Comparison of ENCODE assay signal across 8 cellular contexts in the genomic region with DNA sequence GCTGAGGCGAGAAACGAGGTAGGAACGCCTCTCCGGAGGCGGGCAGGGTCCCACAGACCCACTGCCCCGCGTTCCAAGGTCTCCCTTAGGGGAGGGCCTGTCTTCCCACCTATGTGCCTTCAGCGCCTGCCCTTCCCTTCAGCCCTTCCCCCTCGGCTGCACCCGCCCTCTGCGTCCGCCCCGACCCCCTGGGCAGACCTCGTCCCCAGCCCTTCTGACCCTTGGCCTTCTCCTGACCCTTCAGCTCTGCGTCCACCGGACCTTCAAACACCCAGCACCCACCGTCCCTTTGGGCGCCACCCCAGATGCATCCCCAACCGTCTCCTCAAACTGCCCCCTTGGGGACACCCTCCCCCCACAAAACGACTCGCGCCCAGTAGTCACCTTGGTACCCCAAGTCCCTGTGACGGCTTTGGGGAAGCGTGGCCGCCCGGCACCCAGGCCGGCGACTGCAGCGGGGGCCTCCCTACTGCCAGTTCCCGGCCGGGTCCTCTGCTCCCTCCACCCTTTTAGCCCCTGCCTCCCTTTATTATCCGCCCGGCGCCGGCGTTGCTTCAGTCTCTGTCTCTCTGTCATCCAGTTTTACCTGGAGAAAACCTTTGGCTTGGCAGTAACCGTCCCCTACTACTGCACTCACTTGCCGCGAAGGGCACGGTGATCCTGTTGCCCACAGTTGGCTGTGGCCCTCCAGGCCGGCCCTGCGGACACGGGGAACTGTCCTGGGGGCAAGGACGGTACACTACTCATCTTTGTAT. TPM values are rescaled to one million over a fixed set of nuclear protein-coding genes. Genes with fewer than 3 reads are reported as not detected.
DNase-seq lines count a peak whose midpoint lies in the region; ATAC-seq and TF ChIP-seq lines count a peak whose summit lies in the region.

No MANE protein-coding gene starts in this region.

- H3K4me3 Mint-ChIP-seq in HFFc6 = peak overlapping the region; percentile 95

- H3K27ac Mint-ChIP-seq in HFFc6 = peak overlapping the region; percentile 93

- no peaks in the 10 kb centered on the region for H3K4me1 ChIP-seq in BE2C
- H3K4me1 ChIP-seq in adipocyte (ENCODE audit: control insufficient read depth, insufficient read depth, low read length) = peaks cover 43% of the 10 kb centered on the region
- H3K4me1 ChIP-seq in right cardiac atrium (ENCODE audit: control insufficient read depth, insufficient read depth, low read length) = peaks cover 10% of the 10 kb centered on the region

- TF ChIP-seq CTCF in BE2C (IDR thresholded peaks at IDR 0.05; ENCODE audit: low read depth, low read length) = no peak; the same call in 1 of the 2 replicates
- no peak for TF ChIP-seq CTCF in HFFc6 (IDR thresholded peaks at IDR 0.05)

- H3K27me3 ChIP-seq in BE2C (no peaks in the 10 kb centered on the region), adipocyte (replicated peaks; ENCODE audit: control insufficient read depth, insufficient read depth, low read length) (no peaks in the 10 kb centered on the region), right cardiac atrium (ENCODE audit: control insufficient read depth, insufficient read depth) (no peaks in the 10 kb centered on the region)

- no peaks in the 10 kb centered on the region for H3K36me3 ChIP-seq in BE2C
- H3K36me3 ChIP-seq in adipocyte (ENCODE audit: control insufficient read depth, insufficient read depth, low read length, severe bottlenecking) = no peaks in the 10 kb centered on the region

- H3K27me3 Mint-ChIP-seq in HFFc6 (ENCODE audit: insufficient read depth) = peaks cover 3% of the 10 kb centered on the region; the same call in 1 of the 2 replicates

- H3K4me3 ChIP-seq in BE2C (ENCODE audit: low read depth, low read length) (peak overlapping the region; percentile 63), adipocyte (ENCODE audit: low read length) (peak overlapping the region; percentile 97), right cardiac atrium (ENCODE audit: low read length) (peak overlapping the region; percentile 51)

- peak overlapping the region; percentile 99 for H3K9ac ChIP-seq in adipocyte (ENCODE audit: low read length)

- intact Hi-C loops in right cardiac atrium (cut with DNase I) = loop anchor here in 2 of 4 donors (2.0 to 5.0 kb wide), 3 partner anchors 20 to 62 kb away; no protein-coding TSS in a partner anchor

- DNase-seq in BE2C (no peak), HFFc6 (no peak), adipocyte (ENCODE audit: low read depth) (no peak), right cardiac atrium (peak; percentile 39 to 72 (median 65)), putamen (ENCODE audit: low spot score) (peak; percentile 18), DMS153 (lab: John Stamatoyannopoulos, UW) (no peak), T1000 (lab: John Stamatoyannopoulos, UW) (no peak)
- no peak for DNase-seq in stimulated activated CD4-positive, alpha-beta T cell treated with anti-CD3 and anti-CD28 coated beads, Interleukin-4, amount 100 ng/mL, for 1 hour

- H3K27ac ChIP-seq in right cardiac atrium (ENCODE audit: low read length) = peak overlapping the region; percentile 59

- WGBS in right cardiac atrium = 3% methylated on average over 44 of the region's 44 CpGs

- H3K9me3 ChIP-seq in BE2C (no peaks in the 10 kb centered on the region), adipocyte (ENCODE audit: control insufficient read depth, low read length) (no peaks in the 10 kb centered on the region), right cardiac atrium (ENCODE audit: control insufficient read depth, low read length) (no peaks in the 10 kb centered on the region)

- peaks cover 55% of the 10 kb centered on the region for H3K4me1 Mint-ChIP-seq in HFFc6 (ENCODE audit: low read depth)

- ATAC-seq in right cardiac atrium = peak; percentile 36 to 61

- H3K36me3 Mint-ChIP-seq in HFFc6 (ENCODE audit: low read depth) = peaks cover 33% of the 10 kb centered on the region

- peaks cover 16% of the 10 kb centered on the region for H3K9me3 Mint-ChIP-seq in HFFc6

RNA-seq across cellular contexts. Expression of a gene that starts 0.4 kb away (rescaled TPM):
- 12.2 TPM for polyA plus RNA-seq in BE2C (2012; ENCODE audit: insufficient read depth, insufficient read length, low read depth)
- 10 to 100 TPM; 54.0 to 70.7 (median 59.9) TPM for total RNA-seq in HFFc6 (2021; fragmentation: NEBNext Ultra II Directional; extraction: Animal tissue kit (Norgen Biotek cat#: 25700))
- 10 to 100 TPM; 30.7 to 41.4 (median 35.5) TPM for total RNA-seq in right cardiac atrium
- 23.6 TPM for polyA plus RNA-seq in right cardiac atrium

Comparison
In these comparisons a context has a peak if more than half of its experiments do, and no peak if none do; other contexts are left out.
1. DNase-seq: peak in right cardiac atrium (3 of 3) and putamen (single experiment); none in BE2C (single experiment), HFFc6 (single experiment), adipocyte (single experiment), DMS153 (single experiment), T1000 (single experiment) and stimulated activated CD4-positive, alpha-beta T cell treated with anti-CD3 and anti-CD28 coated beads, Interleukin-4, amount 100 ng/mL, for 1 hour (single experiment).
2. Peak in every context shown above with its lines, with median percentiles within 50 percentile points of each other: H3K4me3 ChIP-seq.